ENCODE assay signal across 11 cellular contexts in the genomic region with DNA sequence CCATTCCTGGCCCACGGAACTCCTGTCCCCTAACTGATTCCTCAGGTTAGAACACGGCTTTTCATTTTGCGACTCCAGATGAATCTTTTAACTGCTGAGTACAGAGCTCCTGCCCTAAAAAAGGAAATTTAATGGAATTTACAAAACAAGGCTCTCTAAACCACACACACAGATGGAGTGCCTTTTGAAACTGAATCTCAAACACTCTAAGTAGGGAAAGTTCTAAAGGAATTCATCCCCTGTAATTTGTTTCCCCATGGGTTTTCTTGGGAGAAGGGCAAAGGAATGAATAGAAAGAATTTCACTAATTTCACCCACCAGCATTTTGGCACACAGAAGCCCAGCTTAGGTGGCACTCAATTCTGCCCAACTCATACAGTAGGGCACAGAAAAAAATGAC.
DNase-seq lines count a peak whose midpoint lies in the region; ATAC-seq and TF ChIP-seq lines count a peak whose summit lies in the region.
"Had no signal": no experiment of that assay in that cellular context is flagged by ENCODE, and none has a peak within 500 bp of the region (broad histone marks: within the 10 kb centered on the region; RNA-seq: fewer than 3 reads in every experiment).

No MANE protein-coding gene starts in this region.

- H4K20me1 ChIP-seq in osteoblast (ENCODE audit: insufficient read depth, low read length), result no peaks in the 10 kb centered on the region

- 9 to 17% methylated on average over 3 of the region's 3 CpGs for WGBS in ectodermal cell, 2 experiments

- H3K27me3 ChIP-seq in NT2/D1 (ENCODE audit: insufficient read depth, insufficient read length) (no peaks in the 10 kb centered on the region), ectodermal cell (ENCODE audit: control insufficient read depth, insufficient read depth, low read length, poor library complexity, severe bottlenecking) (no peaks in the 10 kb centered on the region), osteoblast (ENCODE audit: insufficient read depth, low read length) (no peaks in the 10 kb centered on the region)

- H3K27ac ChIP-seq in ectodermal cell (ENCODE audit: insufficient read depth, low read depth, low read length, poor library complexity, severe bottlenecking), result peak overlapping the region; percentile 92
- peak overlapping the region; percentile 12 for H3K27ac ChIP-seq in osteoblast (ENCODE audit: low read depth, low read length)
- H3K27ac ChIP-seq: epithelial cell of prostate had no signal

- H2AFZ ChIP-seq in osteoblast (ENCODE audit: low read length), result peak overlapping the region; percentile 82

- no peak for ATAC-seq in GM21528 (IDR thresholded peaks at IDR 0.05; ENCODE audit: low FRiP score, unreplicated experiment)

- H3K4me2 ChIP-seq in osteoblast (ENCODE audit: insufficient read depth, low read length), result peak overlapping the region; percentile 3

- H3K4me3 ChIP-seq in AG10803 (ENCODE audit: low read length), result no peak overlapping the region
- H3K4me3 ChIP-seq in NT2/D1 (ENCODE audit: insufficient read length, low read depth), result no peak overlapping the region
- H3K4me3 ChIP-seq in ectodermal cell (ENCODE audit: insufficient read depth, low read depth, low read length), result no peak overlapping the region
- no peak overlapping the region for H3K4me3 ChIP-seq in osteoblast (ENCODE audit: insufficient read depth, low read length)

- TF ChIP-seq CTCF in AG10803 (conservative IDR thresholded peaks at IDR 0.05; ENCODE audit: low read length) (no peak), osteoblast (IDR thresholded peaks at IDR 0.05; ENCODE audit: extremely low read depth, low read depth, low read length) (no peak)

- no peaks in the 10 kb centered on the region for H3K9me3 ChIP-seq in NT2/D1 (ENCODE audit: insufficient read depth, low read length)
- H3K9me3 ChIP-seq in ectodermal cell (ENCODE audit: control insufficient read depth, low read length), result no peaks in the 10 kb centered on the region
- H3K9me3 ChIP-seq in osteoblast (ENCODE audit: low read depth, low read length), result no peaks in the 10 kb centered on the region

- peak; percentile 73 for DNase-seq in AG10803 (ENCODE audit: low read depth)
- peak; percentile 32 for DNase-seq in NT2/D1 (ENCODE audit: low read depth, low spot score)
- DNase-seq in osteoblast (ENCODE audit: insufficient read length, low spot score, missing footprints), result no peak
- DNase-seq in hypothalamus (lab: John Stamatoyannopoulos, UW), result no peak
- DNase-seq in COLO668 (lab: John Stamatoyannopoulos, UW; ENCODE audit: unreplicated experiment), result no peak
- DNase-seq in NCI-H2171 treated with DMSO at 0.1 percent for 48 hours (lab: John Stamatoyannopoulos, UW), result no peak
- DNase-seq: DMS153, NCI-H446 had no signal

- H3K36me3 ChIP-seq in NT2/D1 (ENCODE audit: insufficient read depth, insufficient read length, low read length) (peaks cover 31% of the 10 kb centered on the region), ectodermal cell (ENCODE audit: control insufficient read depth, insufficient read depth, low read length) (no peaks in the 10 kb centered on the region), osteoblast (ENCODE audit: insufficient read depth, low read length) (peaks cover 28% of the 10 kb centered on the region)

- peaks cover 10% of the 10 kb centered on the region for H3K4me1 ChIP-seq in NT2/D1 (ENCODE audit: insufficient read depth, insufficient read length)
- H3K4me1 ChIP-seq in ectodermal cell (ENCODE audit: control insufficient read depth, insufficient read depth, low read length), result peaks cover 21% of the 10 kb centered on the region
- peaks cover 9% of the 10 kb centered on the region for H3K4me1 ChIP-seq in osteoblast (ENCODE audit: insufficient read depth, low read length)

- H3K79me2 ChIP-seq in osteoblast (ENCODE audit: insufficient read depth, low read length), result no peaks in the 10 kb centered on the region

- no peak overlapping the region for H3K9ac ChIP-seq in NT2/D1 (ENCODE audit: insufficient read length, low read depth)

Comparison
In these comparisons a context has a peak if more than half of its experiments do, and no peak if none do; other contexts are left out.
1. DNase-seq: peak in AG10803 (single experiment) and NT2/D1 (single experiment); none in osteoblast (single experiment), hypothalamus (0 of 51), COLO668 (single experiment) and NCI-H2171 treated with DMSO at 0.1 percent for 48 hours (single experiment).